1 cellular context compared by ENCODE assay signal in the genomic region with DNA sequence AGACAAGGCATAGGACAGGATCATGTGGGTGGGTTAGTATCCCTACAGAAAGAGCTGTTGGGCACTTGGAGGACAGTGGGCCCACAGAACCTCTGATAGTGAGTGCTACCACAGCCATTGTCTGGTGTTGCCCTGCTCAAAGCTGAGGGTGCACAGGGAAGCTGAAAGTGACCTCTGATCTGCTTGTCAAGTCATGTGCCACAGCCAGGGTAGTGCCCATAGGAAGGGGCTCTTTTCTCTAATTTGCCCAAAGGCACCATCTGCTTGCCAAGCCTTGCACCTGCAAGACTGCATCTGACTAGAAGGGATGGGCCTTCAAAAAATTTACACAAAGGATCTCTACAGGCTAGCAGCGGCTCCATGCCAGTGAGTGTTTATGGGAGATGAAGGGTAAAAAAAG.
TF ChIP-seq lines count a peak whose summit lies in the region.

No MANE protein-coding gene starts in this region.

TF ChIP-seq in HCT116, 20 proteins besides CTCF, POLR2A, EP300 and RAD21:
- TF ChIP-seq, protein P1, sequence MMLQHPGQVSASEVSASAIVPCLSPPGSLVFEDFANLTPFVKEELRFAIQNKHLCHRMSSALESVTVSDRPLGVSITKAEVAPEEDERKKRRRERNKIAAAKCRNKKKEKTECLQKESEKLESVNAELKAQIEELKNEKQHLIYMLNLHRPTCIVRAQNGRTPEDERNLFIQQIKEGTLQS (IDR thresholded peaks at IDR 0.05) = no peak
- no peak for TF ChIP-seq FOSL1 (IDR thresholded peaks at IDR 0.05; ENCODE audit: low read depth)
- TF ChIP-seq ELF1 (IDR thresholded peaks at IDR 0.05; ENCODE audit: borderline replicate concordance, low read depth) = no peak
- no peak for TF ChIP-seq JUND (IDR thresholded peaks at IDR 0.05)
- TF ChIP-seq, protein P2, sequence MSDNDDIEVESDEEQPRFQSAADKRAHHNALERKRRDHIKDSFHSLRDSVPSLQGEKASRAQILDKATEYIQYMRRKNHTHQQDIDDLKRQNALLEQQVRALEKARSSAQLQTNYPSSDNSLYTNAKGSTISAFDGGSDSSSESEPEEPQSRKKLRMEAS (IDR thresholded peaks at IDR 0.05) = no peak
- TF ChIP-seq, protein P3, sequence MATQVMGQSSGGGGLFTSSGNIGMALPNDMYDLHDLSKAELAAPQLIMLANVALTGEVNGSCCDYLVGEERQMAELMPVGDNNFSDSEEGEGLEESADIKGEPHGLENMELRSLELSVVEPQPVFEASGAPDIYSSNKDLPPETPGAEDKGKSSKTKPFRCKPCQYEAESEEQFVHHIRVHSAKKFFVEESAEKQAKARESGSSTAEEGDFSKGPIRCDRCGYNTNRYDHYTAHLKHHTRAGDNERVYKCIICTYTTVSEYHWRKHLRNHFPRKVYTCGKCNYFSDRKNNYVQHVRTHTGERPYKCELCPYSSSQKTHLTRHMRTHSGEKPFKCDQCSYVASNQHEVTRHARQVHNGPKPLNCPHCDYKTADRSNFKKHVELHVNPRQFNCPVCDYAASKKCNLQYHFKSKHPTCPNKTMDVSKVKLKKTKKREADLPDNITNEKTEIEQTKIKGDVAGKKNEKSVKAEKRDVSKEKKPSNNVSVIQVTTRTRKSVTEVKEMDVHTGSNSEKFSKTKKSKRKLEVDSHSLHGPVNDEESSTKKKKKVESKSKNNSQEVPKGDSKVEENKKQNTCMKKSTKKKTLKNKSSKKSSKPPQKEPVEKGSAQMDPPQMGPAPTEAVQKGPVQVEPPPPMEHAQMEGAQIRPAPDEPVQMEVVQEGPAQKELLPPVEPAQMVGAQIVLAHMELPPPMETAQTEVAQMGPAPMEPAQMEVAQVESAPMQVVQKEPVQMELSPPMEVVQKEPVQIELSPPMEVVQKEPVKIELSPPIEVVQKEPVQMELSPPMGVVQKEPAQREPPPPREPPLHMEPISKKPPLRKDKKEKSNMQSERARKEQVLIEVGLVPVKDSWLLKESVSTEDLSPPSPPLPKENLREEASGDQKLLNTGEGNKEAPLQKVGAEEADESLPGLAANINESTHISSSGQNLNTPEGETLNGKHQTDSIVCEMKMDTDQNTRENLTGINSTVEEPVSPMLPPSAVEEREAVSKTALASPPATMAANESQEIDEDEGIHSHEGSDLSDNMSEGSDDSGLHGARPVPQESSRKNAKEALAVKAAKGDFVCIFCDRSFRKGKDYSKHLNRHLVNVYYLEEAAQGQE (IDR thresholded peaks at IDR 0.05; ENCODE audit: low read depth) = no peak
- no peak for TF ChIP-seq CBX3 (IDR thresholded peaks at IDR 0.05; ENCODE audit: low read depth)
- no peak for TF ChIP-seq SP1 (IDR thresholded peaks at IDR 0.05; ENCODE audit: low read depth)
- no peak for TF ChIP-seq TCF7L2 (IDR thresholded peaks at IDR 0.05; ENCODE audit: borderline replicate concordance, extremely low read depth, insufficient read depth, insufficient read length)
- TF ChIP-seq, protein P4, sequence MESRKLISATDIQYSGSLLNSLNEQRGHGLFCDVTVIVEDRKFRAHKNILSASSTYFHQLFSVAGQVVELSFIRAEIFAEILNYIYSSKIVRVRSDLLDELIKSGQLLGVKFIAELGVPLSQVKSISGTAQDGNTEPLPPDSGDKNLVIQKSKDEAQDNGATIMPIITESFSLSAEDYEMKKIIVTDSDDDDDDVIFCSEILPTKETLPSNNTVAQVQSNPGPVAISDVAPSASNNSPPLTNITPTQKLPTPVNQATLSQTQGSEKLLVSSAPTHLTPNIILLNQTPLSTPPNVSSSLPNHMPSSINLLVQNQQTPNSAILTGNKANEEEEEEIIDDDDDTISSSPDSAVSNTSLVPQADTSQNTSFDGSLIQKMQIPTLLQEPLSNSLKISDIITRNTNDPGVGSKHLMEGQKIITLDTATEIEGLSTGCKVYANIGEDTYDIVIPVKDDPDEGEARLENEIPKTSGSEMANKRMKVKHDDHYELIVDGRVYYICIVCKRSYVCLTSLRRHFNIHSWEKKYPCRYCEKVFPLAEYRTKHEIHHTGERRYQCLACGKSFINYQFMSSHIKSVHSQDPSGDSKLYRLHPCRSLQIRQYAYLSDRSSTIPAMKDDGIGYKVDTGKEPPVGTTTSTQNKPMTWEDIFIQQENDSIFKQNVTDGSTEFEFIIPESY (IDR thresholded peaks at IDR 0.05; ENCODE audit: extremely low read depth, insufficient replicate concordance, low read length) = no peak
- no peak for TF ChIP-seq YY1 (IDR thresholded peaks at IDR 0.05; ENCODE audit: extremely low read depth, insufficient replicate concordance, low read depth, low read length)
- TF ChIP-seq ZFX (IDR thresholded peaks at IDR 0.05) = no peak
- no peak for TF ChIP-seq CEBPB (IDR thresholded peaks at IDR 0.05; ENCODE audit: low read depth)
